ENCODE assay signal across 8 cellular contexts in genomic region chr9:130835441-130836298, GRCh38. TPM values are rescaled to one million over a fixed set of nuclear protein-coding genes. Genes with fewer than 3 reads are reported as not detected.
DNase-seq lines count a peak whose midpoint lies in the region; TF ChIP-seq lines count a peak whose summit lies in the region.

No MANE protein-coding gene starts in this region.

- peak overlapping the region; percentile 18 for H3K4me3 ChIP-seq in CD8-positive, alpha-beta memory T cell (ENCODE audit: low read length)
- H3K4me3 ChIP-seq in testis, result peak overlapping the region; percentile 60 to 74

- intact Hi-C loops in testis (cut with DNase I; ENCODE audit: low total_unique reads), result no loop called here

- H3K27ac Mint-ChIP-seq in CD8-positive, alpha-beta memory T cell, result peak overlapping the region; percentile 6 to 99 (median 96)

- POLR2A ChIA-PET in CD8-positive, alpha-beta memory T cell (lab: Charles Lee), result interaction anchor here (0.6 kb wide), 1 partner anchor 33 kb away, joined by 3 read pairs; no protein-coding TSS in a partner anchor

- no peaks in the 10 kb centered on the region for H3K9me3 Mint-ChIP-seq in CD8-positive, alpha-beta memory T cell

- peak overlapping the region; percentile 46 for H3K27ac ChIP-seq in CD8-positive, alpha-beta memory T cell (ENCODE audit: low read depth, low read length)
- H3K27ac ChIP-seq in epithelial cell of prostate (peak overlapping the region; percentile 87), testis (peak overlapping the region; percentile 90 to 91)

- H3K36me3 Mint-ChIP-seq in CD8-positive, alpha-beta memory T cell, result peaks cover 0 to 7% (median 0%) of the 10 kb centered on the region in 3 donors

- H3K4me3 Mint-ChIP-seq in CD8-positive, alpha-beta memory T cell, result peak overlapping the region; percentile 85 to 98 (median 97)

- no peaks in the 10 kb centered on the region for H3K27me3 ChIP-seq in CD8-positive, alpha-beta memory T cell (ENCODE audit: insufficient read depth, low read length, poor library complexity, severe bottlenecking)
- H3K27me3 ChIP-seq in testis, result no peaks in the 10 kb centered on the region

- peaks cover 0 to 3% of the 10 kb centered on the region in 2 donors for H3K27me3 Mint-ChIP-seq in CD8-positive, alpha-beta memory T cell

- CTCF ChIA-PET in CD8-positive, alpha-beta memory T cell (lab: Charles Lee), result no interaction called here

- TF ChIP-seq CTCF in GM20000 (IDR thresholded peaks at IDR 0.05; ENCODE audit: extremely low read depth, missing control alignments), result no peak
- TF ChIP-seq CTCF in testis (IDR thresholded peaks at IDR 0.05), result no peak

- no peak for TF ChIP-seq POLR2A in testis (IDR thresholded peaks at IDR 0.05)

- H3K4me1 Mint-ChIP-seq in CD8-positive, alpha-beta memory T cell, result peaks cover 34 to 61% (median 42%) of the 10 kb centered on the region in 3 donors

- H3K36me3 ChIP-seq in CD8-positive, alpha-beta memory T cell (ENCODE audit: insufficient read depth, low read length), result no peaks in the 10 kb centered on the region
- no peaks in the 10 kb centered on the region for H3K36me3 ChIP-seq in testis (ENCODE audit: low read depth, missing control alignments)

- no peaks in the 10 kb centered on the region for H3K9me3 ChIP-seq in CD8-positive, alpha-beta memory T cell (ENCODE audit: low read length)
- H3K9me3 ChIP-seq in testis, result no peaks in the 10 kb centered on the region

- WGBS in testis, 2 donors, result 0% methylated on average over 43 to 44 of the region's 44 CpGs

- DNase-seq in CD8-positive, alpha-beta memory T cell, result peak in 3 of 5 donors; percentile 9 to 50 (median 13)
- DNase-seq in GM20000 (ENCODE audit: low spot score) (peak; percentile 76), LoVo (ENCODE audit: low spot score) (peak; percentile 11), epithelial cell of prostate (ENCODE audit: low read depth, low spot score) (no peak), myocyte (ENCODE audit: low read depth) (peak; percentile 57), testis (peak; percentile 60), NCI-H526 treated with DMSO at 0.1 percent for 48 hours (lab: John Stamatoyannopoulos, UW) (no peak)
- peak; percentile 16 to 20 for DNase-seq in activated CD4-positive, alpha-beta T cell treated with anti-CD3 and anti-CD28 coated beads, Interleukin-2, amount 50 U/mL, for 4 hours

- H3K4me1 ChIP-seq in CD8-positive, alpha-beta memory T cell (ENCODE audit: insufficient read depth, low read length), result peaks cover 13% of the 10 kb centered on the region
- peaks cover 40% of the 10 kb centered on the region for H3K4me1 ChIP-seq in testis

RNA-seq across cellular contexts. Expression of gene ABL1, which starts 0.6 kb away (rescaled TPM):
- total RNA-seq in CD8-positive, alpha-beta memory T cell, result 10 to 100 TPM; 38.8 to 39.3 TPM
- polyA plus RNA-seq in CD8-positive, alpha-beta memory T cell, result 16.3 TPM
- total RNA-seq in myocyte, result 44.6 and 50.3 TPM in 2 replicates
- polyA plus RNA-seq in myocyte (2012), result 60.2 TPM
- 10 to 100 TPM; 57.2 to 65.9 TPM for total RNA-seq in testis
- 51.0 TPM for polyA plus RNA-seq in testis (ENCODE audit: insufficient read depth, low read depth, low replicate concordance)

Comparison
In these comparisons a context has a peak if more than half of its experiments do, and no peak if none do; other contexts are left out.
1. DNase-seq: peak in CD8-positive, alpha-beta memory T cell (3 of 5), GM20000 (single experiment), LoVo (single experiment), activated CD4-positive, alpha-beta T cell treated with anti-CD3 and anti-CD28 coated beads, Interleukin-2, amount 50 U/mL, for 4 hours (2 of 2), myocyte (single experiment) and testis (single experiment); none in epithelial cell of prostate (single experiment) and NCI-H526 treated with DMSO at 0.1 percent for 48 hours (single experiment).
2. Peak in every context shown above with its lines, with median percentiles within 50 percentile points of each other: H3K27ac ChIP-seq.